23 cellular contexts compared by ENCODE assay signal in the genomic region with DNA sequence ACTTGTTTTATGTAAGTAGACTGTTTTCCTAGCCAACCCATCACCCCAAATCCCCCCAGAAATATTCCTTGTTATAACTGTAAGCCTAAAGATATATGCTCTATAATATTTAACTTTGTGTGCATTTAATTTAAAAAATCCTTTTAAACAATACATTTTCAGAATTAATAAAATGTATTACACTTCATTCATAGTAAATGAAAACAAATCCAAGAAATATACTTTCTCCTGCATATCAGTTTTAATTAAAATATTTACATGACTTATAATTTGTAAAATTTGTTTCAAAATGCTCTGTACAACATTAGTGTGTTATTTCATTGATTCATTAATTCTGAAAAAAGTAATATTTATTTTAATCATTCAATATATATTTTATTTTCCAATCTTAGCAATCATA.
"Had no signal": no experiment of that assay in that cellular context is flagged by ENCODE, and none has a peak within 500 bp of the region (broad histone marks: within the 10 kb centered on the region; RNA-seq: fewer than 3 reads in every experiment).

No MANE protein-coding gene starts in this region.

- H3K4me3 ChIP-seq: coronary artery, dorsolateral prefrontal cortex, esophagus muscularis mucosa, gastrocnemius medialis, heart right ventricle, left lung, lower lobe of right lung had no signal

- H3K27me3 ChIP-seq: dorsolateral prefrontal cortex, esophagus muscularis mucosa, foreskin keratinocyte, gastrocnemius medialis, heart right ventricle, left lung had no signal

- DNase-seq: dermis blood vessel endothelial cell; dorsolateral prefrontal cortex; effector CD4-positive, alpha-beta T cell; effector memory CD4-positive, alpha-beta T cell; foreskin keratinocyte; gastrocnemius medialis; glutamatergic neuron; head of caudate nucleus; heart right ventricle; hippocampal formation; kidney glomerular epithelial cell; left lung; left ventricle myocardium superior; lower lobe of right lung; midbrain; naive thymus-derived CD4-positive, alpha-beta T cell had no signal

- H3K36me3 Mint-ChIP-seq: memory B cell; naive thymus-derived CD4-positive, alpha-beta T cell had no signal

- ATAC-seq: foreskin keratinocyte; gastrocnemius medialis; heart right ventricle; left lung; left ventricle myocardium superior; lower lobe of right lung; naive thymus-derived CD4-positive, alpha-beta T cell had no signal

- H3K36me3 ChIP-seq: esophagus muscularis mucosa, gastrocnemius medialis, heart right ventricle, left lung, lower lobe of right lung had no signal

- H3K27ac ChIP-seq: coronary artery, dorsolateral prefrontal cortex, esophagus muscularis mucosa, foreskin keratinocyte, gastrocnemius medialis, heart right ventricle, left lung, lower lobe of right lung had no signal

- H3K27me3 Mint-ChIP-seq: memory B cell; naive thymus-derived CD4-positive, alpha-beta T cell had no signal

- FAIRE-seq: colon, endothelial cell of umbilical vein, islet of Langerhans, keratinocyte had no signal

- H3K9me3 ChIP-seq: esophagus muscularis mucosa, gastrocnemius medialis, heart right ventricle, left lung, lower lobe of right lung had no signal

- H3K4me1 Mint-ChIP-seq: memory B cell; naive thymus-derived CD4-positive, alpha-beta T cell had no signal

- H3K4me3 Mint-ChIP-seq: memory B cell; naive thymus-derived CD4-positive, alpha-beta T cell had no signal

- H3K9me3 Mint-ChIP-seq: memory B cell had no signal

- H3K4me1 ChIP-seq: esophagus muscularis mucosa, foreskin keratinocyte, gastrocnemius medialis, heart right ventricle, left lung, lower lobe of right lung had no signal
